Comparison of ENCODE assay signal across 23 cellular contexts in the genomic region with DNA sequence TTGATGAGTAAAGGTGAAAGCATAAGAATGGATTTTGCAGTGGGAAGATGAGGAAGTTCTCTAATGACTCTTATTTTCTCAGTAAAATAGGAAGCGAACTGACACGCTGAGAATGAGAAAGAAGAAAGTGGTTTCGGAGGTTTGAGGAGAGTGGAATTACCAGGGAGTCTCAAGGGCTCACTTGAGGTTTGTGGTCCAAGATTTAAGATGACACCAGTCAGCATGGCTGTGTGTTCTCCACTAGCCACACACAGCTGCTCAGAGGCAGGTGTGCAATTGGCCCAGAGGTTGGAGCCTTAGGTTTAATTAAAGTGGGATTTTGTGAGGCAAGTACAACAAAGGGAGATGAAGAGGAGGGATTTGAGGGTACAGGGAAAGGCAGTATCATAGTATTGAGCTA.
DNase-seq lines count a peak whose midpoint lies in the region; ATAC-seq lines count a peak whose summit lies in the region.
"Had no signal": no experiment of that assay in that cellular context is flagged by ENCODE, and none has a peak within 500 bp of the region (broad histone marks: within the 10 kb centered on the region; RNA-seq: fewer than 3 reads in every experiment).

No MANE protein-coding gene starts in this region.

- peak; percentile 59 for ATAC-seq in GM18867 (IDR thresholded peaks at IDR 0.05; ENCODE audit: unreplicated experiment)
- peak; percentile 71 for ATAC-seq in GM21529 (IDR thresholded peaks at IDR 0.05; ENCODE audit: unreplicated experiment)
- ATAC-seq in HG02759 (IDR thresholded peaks at IDR 0.05; ENCODE audit: unreplicated experiment), result no peak
- ATAC-seq: effector memory CD8-positive, alpha-beta T cell; gastroesophageal sphincter; mucosa of descending colon; PC-3; stimulated activated naive CD8-positive, alpha-beta T cell treated with anti-CD3 and anti-CD28 coated beads, Interleukin-15, Interleukin-2, amounts not matched to agents 100 U/mL and 50 U/mL, for 24 hours had no signal

- DNase-seq in KBM-7, result peak; percentile 44
- peak; percentile 59 for DNase-seq in myocyte (ENCODE audit: low read depth)
- no peak for DNase-seq in ACHN
- DNase-seq in NOMO-1 treated with dmso at 0.1 percent for 144 hours (lab: John Stamatoyannopoulos, UW; ENCODE audit: unreplicated experiment), result no peak
- DNase-seq: activated CD4-positive, alpha-beta T cell treated with anti-CD3 and anti-CD28 coated beads, Interleukin-2, amount 50 U/mL, for 1 hour; activated effector memory CD4-positive, alpha-beta T cell treated with anti-CD3 and anti-CD28 coated beads, Interleukin-2, amount 50 U/mL, for 16 hours; effector memory CD8-positive, alpha-beta T cell; esophagus squamous epithelium; HCEC 1CT; islet precursor cell; mucosa of descending colon; NCI-H2171 treated with DMSO at 0.1 percent for 48 hours; NCI-H69; PC-3; SJCRH30; stimulated activated CD4-positive, alpha-beta T cell treated with anti-CD3 and anti-CD28 coated beads, Interleukin-2, amount 100 ng/mL, for 24 hours; stimulated activated naive CD8-positive, alpha-beta T cell treated with anti-CD3 and anti-CD28 coated beads, Interleukin-15, Interleukin-2, amounts not matched to agents 100 U/mL and 50 U/mL, for 24 hours; tibial artery; WERI-Rb-1 had no signal

- in situ Hi-C loops in KBM-7 (cut with MboI; ENCODE audit: low pct_unique_long_range_greater_than_20kb, low sequenced_read_pairs), result no loop called here
- in situ Hi-C loops in ACHN (cut with HindIII; ENCODE audit: low pct_ligation_motif_present, low pct_unique_long_range_greater_than_20kb, low sequenced_read_pairs), result no loop called here

Comparison
In these comparisons a context has a peak if more than half of its experiments do, and no peak if none do; other contexts are left out.
1. DNase-seq: peak in KBM-7 (single experiment) and myocyte (single experiment); none in ACHN (single experiment) and NOMO-1 treated with dmso at 0.1 percent for 144 hours (single experiment).